28 cellular contexts compared by ENCODE assay signal in the genomic region with DNA sequence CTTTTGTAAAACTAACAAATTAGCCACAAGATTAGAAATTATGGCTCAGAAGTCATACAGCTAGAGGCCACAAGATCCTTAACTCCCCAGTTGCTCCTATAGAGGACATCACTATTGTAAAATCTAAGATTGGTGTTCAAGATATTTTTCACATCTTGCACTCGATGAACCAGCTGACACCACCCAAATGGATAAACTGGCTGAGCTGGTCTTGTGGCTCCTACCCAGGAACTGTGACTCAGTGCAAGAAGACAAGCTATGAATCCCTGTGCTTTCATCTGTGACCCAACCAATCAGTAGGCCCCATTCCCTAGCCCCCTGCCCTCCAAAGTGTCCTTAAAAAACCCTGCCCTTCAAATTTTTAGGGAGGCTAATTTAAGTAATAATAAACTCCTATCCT.
"Had no signal": no experiment of that assay in that cellular context is flagged by ENCODE, and none has a peak within 500 bp of the region (broad histone marks: within the 10 kb centered on the region; RNA-seq: fewer than 3 reads in every experiment).

No MANE protein-coding gene starts in this region.

- FAIRE-seq: TTC549 had no signal

- H3K27me3 ChIP-seq: brain microvascular endothelial cell, Peyer's patch had no signal

- H3K36me3 ChIP-seq: brain microvascular endothelial cell, Peyer's patch had no signal

- H3K4me1 ChIP-seq: Peyer's patch had no signal

- H3K9me3 ChIP-seq: Peyer's patch had no signal

- H3K27ac ChIP-seq: brain microvascular endothelial cell, Peyer's patch had no signal

- ATAC-seq: activated CD8-positive, alpha-beta T cell treated with anti-CD3 and anti-CD28 coated beads for 36 hours; activated T-cell treated with anti-CD3 and anti-CD28 coated beads, Interleukin-2, amount 50 U/mL, for 72 hours; activated T-helper 17 cell treated with anti-CD3 and anti-CD28 coated beads, Interleukin-2, amount 50 U/mL, for 72 hours had no signal

- DNase-seq: activated CD4-positive, alpha-beta T cell treated with anti-CD3 and anti-CD28 coated beads, Interleukin-2, amount 10 ng/mL, durations not matched to agents 24 days and 14 days; activated CD4-positive, alpha-beta T cell treated with anti-CD3 and anti-CD28 coated beads, Interleukin-2, amount 50 U/mL, for 4 hours; activated CD8-positive, alpha-beta T cell treated with anti-CD3 and anti-CD28 coated beads for 36 hours; activated effector memory CD4-positive, alpha-beta T cell treated with anti-CD3 and anti-CD28 coated beads, Interleukin-2, amount 50 U/mL, for 16 hours; activated naive CD4-positive, alpha-beta T cell; activated naive CD4-positive, alpha-beta T cell treated with anti-CD3 and anti-CD28 coated beads, Interleukin-2, amount 50 U/mL, for 16 hours; activated naive CD8-positive, alpha-beta T cell treated with anti-CD3 and anti-CD28 coated beads for 36 hours; activated T-cell treated with anti-CD3 and anti-CD28 coated beads, Interleukin-2, amount 50 U/mL, for 1 hour; activated T-cell treated with anti-CD3 and anti-CD28 coated beads, Interleukin-2, amount 50 U/mL, for 72 hours; amniotic stem cell; aorta; brain microvascular endothelial cell; caudate nucleus; cerebellar nuclear complex; Karpas-422; NCI-H1105; NCI-H1417 treated with DMSO at 0.1 percent for 48 hours; NCI-H1694; NCI-H1930; NCI-H2081 treated with DMSO at 0.1 percent for 48 hours; NCI-H226; NCI-H446 treated with DMSO at 0.1 percent for 48 hours; NCI-H524; Peyer's patch; Right ventricle myocardium superior; RPMI8226 had no signal

- H3K4me3 ChIP-seq: Peyer's patch had no signal
